Comparison of ENCODE assay signal across 21 cellular contexts in the genomic region with DNA sequence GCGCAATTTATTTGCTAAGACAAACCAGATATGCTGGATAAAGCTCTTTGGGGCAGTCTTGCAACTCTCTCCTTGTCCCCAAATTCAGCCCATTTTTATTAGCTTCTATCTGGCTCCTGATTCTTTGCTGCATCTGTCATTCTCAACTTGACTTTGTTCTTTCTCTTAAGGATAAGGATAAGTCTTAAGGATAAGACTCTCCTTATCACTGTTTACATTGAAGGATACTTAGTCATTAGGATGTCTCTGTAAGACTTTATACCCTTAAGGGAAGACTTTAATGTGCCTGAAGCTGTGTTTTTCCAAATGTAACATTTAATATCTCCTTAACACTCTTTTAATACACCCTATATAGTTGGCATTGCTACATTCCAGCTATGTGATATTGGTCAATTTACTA. TPM values are rescaled to one million over a fixed set of nuclear protein-coding genes. Genes with fewer than 3 reads are reported as not detected.
DNase-seq lines count a peak whose midpoint lies in the region; ATAC-seq and TF ChIP-seq lines count a peak whose summit lies in the region.
"Had no signal": no experiment of that assay in that cellular context is flagged by ENCODE, and none has a peak within 500 bp of the region (broad histone marks: within the 10 kb centered on the region; RNA-seq: fewer than 3 reads in every experiment).

No MANE protein-coding gene starts in this region.

- H3K36me3 ChIP-seq in endocrine pancreas (ENCODE audit: control insufficient read depth, insufficient read depth, low read length), result no peaks in the 10 kb centered on the region
- H3K36me3 ChIP-seq in mesenchymal stem cell (ENCODE audit: control insufficient read depth in 1 of 2, insufficient read depth in 2 of 2, low read depth in 1 of 2, low read length in 2 of 2), result no peaks in the 10 kb centered on the region
- H3K36me3 ChIP-seq: SJCRH30 had no signal

- H3K9ac ChIP-seq in endocrine pancreas (ENCODE audit: control insufficient read depth, insufficient read depth, low read length), result no peak overlapping the region
- H3K9ac ChIP-seq in mesenchymal stem cell (ENCODE audit: low read length), result no peak overlapping the region
- H3K9ac ChIP-seq: GM23248 had no signal

- H3K4me1 ChIP-seq in endocrine pancreas (ENCODE audit: control insufficient read depth, insufficient read depth, low read length) (peaks cover 29% of the 10 kb centered on the region), mesenchymal stem cell (ENCODE audit: control insufficient read depth, insufficient read depth, low read depth, low read length) (no peaks in the 10 kb centered on the region)
- H3K4me1 ChIP-seq: SJCRH30 had no signal

- H2AFZ ChIP-seq in mesenchymal stem cell (ENCODE audit: low read depth, low read length), result no peak overlapping the region
- H2AFZ ChIP-seq: GM23248 had no signal

- no peak overlapping the region for H2BK120ac ChIP-seq in mesenchymal stem cell (ENCODE audit: low read depth, low read length)

- TF ChIP-seq CTCF in coronary artery (IDR thresholded peaks at IDR 0.05), result no peak

- no peak overlapping the region for H2BK12ac ChIP-seq in mesenchymal stem cell (ENCODE audit: low read length in 2 of 2)

- H3K4me2 ChIP-seq in mesenchymal stem cell (ENCODE audit: low read length, poor library complexity, severe bottlenecking), result no peak overlapping the region

- no peak overlapping the region for H2BK5ac ChIP-seq in mesenchymal stem cell (ENCODE audit: low read depth, low read length, poor library complexity, severe bottlenecking)

- peaks cover 8% of the 10 kb centered on the region for H3K79me1 ChIP-seq in mesenchymal stem cell (replicated peaks; ENCODE audit: low read length, poor library complexity, severe bottlenecking)

- H3K9me3 ChIP-seq in endocrine pancreas (ENCODE audit: control insufficient read depth, low read length) (no peaks in the 10 kb centered on the region), mesenchymal stem cell (ENCODE audit: control insufficient read depth, low read length) (no peaks in the 10 kb centered on the region)
- H3K9me3 ChIP-seq: SJCRH30 had no signal

- no peak overlapping the region for H2AK5ac ChIP-seq in mesenchymal stem cell (ENCODE audit: low read length, severe bottlenecking)

- no peak overlapping the region for H3K27ac ChIP-seq in mesenchymal stem cell (ENCODE audit: low read length, poor library complexity, severe bottlenecking)
- H3K27ac ChIP-seq in coronary artery, result no peak overlapping the region
- H3K27ac ChIP-seq: GM23248, SJCRH30 had no signal

- DNase-seq in EH (ENCODE audit: low read depth), result peak; percentile 20
- DNase-seq in NCI-H226, result peak; percentile 57
- DNase-seq in mesenchymal stem cell, result peak; percentile 45
- DNase-seq in coronary artery (ENCODE audit: low spot score), result no peak
- no peak for DNase-seq in stimulated activated CD4-positive, alpha-beta T cell treated with anti-CD3 and anti-CD28 coated beads, Interleukin-4, amount 100 ng/mL, for 4 hours
- DNase-seq: 8988T, GDM1, GM23248, H7, KG1, NCI-H1048, NCI-H1417, NCI-H1694, NCI-H2081, NCI-H2227 treated with DMSO at 0.1 percent for 48 hours, NCI-H510A treated with DMSO at 0.1 percent for 48 hours, SJCRH30 had no signal

- H3K14ac ChIP-seq in mesenchymal stem cell (ENCODE audit: low read length in 2 of 2), result no peak overlapping the region

- 96% methylated on average over 1 of the region's 1 CpG for WGBS in mesenchymal stem cell

- H3K4me3 ChIP-seq in endocrine pancreas (ENCODE audit: control insufficient read depth, insufficient read depth, low read length) (peak overlapping the region; percentile 4), mesenchymal stem cell (ENCODE audit: insufficient read depth in 1 of 2, low read depth in 1 of 2, low read length in 2 of 2) (no peak overlapping the region), coronary artery (no peak overlapping the region)
- H3K4me3 ChIP-seq: GM23248, SJCRH30 had no signal

- no peak overlapping the region for H3K4ac ChIP-seq in mesenchymal stem cell (ENCODE audit: low read depth in 1 of 2, low read length in 2 of 2)

- H2BK15ac ChIP-seq in mesenchymal stem cell (ENCODE audit: low read depth, poor library complexity, severe bottlenecking), result no peak overlapping the region

- no peak overlapping the region for H3K23ac ChIP-seq in mesenchymal stem cell (ENCODE audit: low read length in 2 of 2)

- H3K18ac ChIP-seq in mesenchymal stem cell (ENCODE audit: low read depth in 1 of 2, low read length in 2 of 2), result no peak overlapping the region

- no peak overlapping the region for H4K8ac ChIP-seq in mesenchymal stem cell (ENCODE audit: low read length)

- H4K91ac ChIP-seq in mesenchymal stem cell (ENCODE audit: low read length), result no peak overlapping the region

- no peaks in the 10 kb centered on the region for H3K27me3 ChIP-seq in endocrine pancreas (ENCODE audit: control insufficient read depth, insufficient read depth, low read length)
- no peaks in the 10 kb centered on the region for H3K27me3 ChIP-seq in mesenchymal stem cell (ENCODE audit: control insufficient read depth in 1 of 2, insufficient read depth in 1 of 2, low read length in 2 of 2)
- H3K27me3 ChIP-seq: SJCRH30 had no signal

- no peak for ATAC-seq in GM18519 (IDR thresholded peaks at IDR 0.05; ENCODE audit: low FRiP score, unreplicated experiment)
- no peak for ATAC-seq in GM18498 (IDR thresholded peaks at IDR 0.05; ENCODE audit: unreplicated experiment)
- ATAC-seq: SK-N-SH treated with all-trans-retinoic acid at 6 μM for 48 hours had no signal

RNA-seq across cellular contexts. Expression of gene ALCAM, which starts 49.3 kb away (rescaled TPM):
- polyA plus RNA-seq in mesenchymal stem cell (2013, experiment 1 of 2), result 164 TPM
- 168 TPM for polyA plus RNA-seq in mesenchymal stem cell (2013, experiment 2 of 2)

Comparison
In these comparisons a context has a peak if more than half of its experiments do, and no peak if none do; other contexts are left out.
1. DNase-seq: peak in EH (single experiment), NCI-H226 (single experiment) and mesenchymal stem cell (single experiment); none in coronary artery (single experiment) and stimulated activated CD4-positive, alpha-beta T cell treated with anti-CD3 and anti-CD28 coated beads, Interleukin-4, amount 100 ng/mL, for 4 hours (0 of 2).